ENCODE assay signal across 8 cellular contexts in genomic region chr6:28838634-28839442, GRCh38.
DNase-seq lines count a peak whose midpoint lies in the region; ATAC-seq and TF ChIP-seq lines count a peak whose summit lies in the region.

No MANE protein-coding gene starts in this region.

- peak overlapping the region; percentile 82 for H3K27ac ChIP-seq in OCI-LY1 (ENCODE audit: low read depth, low read length, poor library complexity, severe bottlenecking)

- no peaks in the 10 kb centered on the region for H4K20me1 ChIP-seq in OCI-LY1 (ENCODE audit: insufficient read depth, low read length)

- ATAC-seq in GM21390 (IDR thresholded peaks at IDR 0.05; ENCODE audit: unreplicated experiment) = peak; percentile 61

- H3K4me3 ChIP-seq in OCI-LY1 (ENCODE audit: low read depth, low read length, poor library complexity, severe bottlenecking) = peak overlapping the region; percentile 78
- peak overlapping the region; percentile 64 for H3K4me3 ChIP-seq in epithelial cell of esophagus (ENCODE audit: low read length)
- peak overlapping the region; percentile 54 for H3K4me3 ChIP-seq in mononuclear cell (ENCODE audit: low read length)

- peak overlapping the region; percentile 86 for H2AFZ ChIP-seq in OCI-LY1 (ENCODE audit: low read length)

- DNase-seq in COLO668 (lab: John Stamatoyannopoulos, UW; ENCODE audit: unreplicated experiment) (peak; percentile 75), HuH-7.5 (ENCODE audit: low spot score) (peak; percentile 43), epithelial cell of esophagus (ENCODE audit: low read depth) (peak; percentile 87)
- DNase-seq in activated CD8-positive, alpha-beta memory T cell treated with anti-CD3 and anti-CD28 coated beads, Interleukin-2, amount 50 U/mL, for 48 hours = peak; percentile 92
- peak; percentile 68 to 74 for DNase-seq in stimulated activated CD8-positive, alpha-beta memory T cell treated with anti-CD3 and anti-CD28 coated beads, Interleukin-15, amount 100 ng/mL, for 4 hours (ENCODE audit: low read depth in 2 of 2)

- H3K27me3 ChIP-seq in OCI-LY1 (ENCODE audit: insufficient read depth, low read length) (no peaks in the 10 kb centered on the region), mononuclear cell (ENCODE audit: insufficient read depth, low read length) (peaks cover 75% of the 10 kb centered on the region)

- TF ChIP-seq CTCF in OCI-LY1 (IDR thresholded peaks at IDR 0.05; ENCODE audit: low read length) = peak; percentile 67
- TF ChIP-seq CTCF in epithelial cell of esophagus (IDR thresholded peaks at IDR 0.05; ENCODE audit: insufficient read depth, low read depth, low read length, missing control alignments) = peak; percentile 67

- H3K36me3 ChIP-seq in OCI-LY1 (ENCODE audit: insufficient read depth, low read length) = no peaks in the 10 kb centered on the region

- no peaks in the 10 kb centered on the region for H3F3A ChIP-seq in OCI-LY1 (ENCODE audit: insufficient read depth, low read length)

- peak overlapping the region; percentile 96 for H3K4me2 ChIP-seq in OCI-LY1 (ENCODE audit: low read length)

- H3K9me3 ChIP-seq in OCI-LY1 (ENCODE audit: low read length) (no peaks in the 10 kb centered on the region), mononuclear cell (ENCODE audit: low read depth, low read length) (no peaks in the 10 kb centered on the region)

- H3K9me2 ChIP-seq in OCI-LY1 (ENCODE audit: low read depth, low read length) = no peaks in the 10 kb centered on the region

- H3K9ac ChIP-seq in OCI-LY1 (ENCODE audit: low read length) = peak overlapping the region; percentile 77

- no peaks in the 10 kb centered on the region for H3K79me2 ChIP-seq in OCI-LY1 (ENCODE audit: insufficient read depth, low read length)

- peaks cover 8% of the 10 kb centered on the region for H3K4me1 ChIP-seq in OCI-LY1 (ENCODE audit: insufficient read depth, low read length, severe bottlenecking)
- peaks cover 23% of the 10 kb centered on the region for H3K4me1 ChIP-seq in mononuclear cell (ENCODE audit: insufficient read depth, low read length)

Comparison
In these comparisons a context has a peak if more than half of its experiments do, and no peak if none do; other contexts are left out.
1. Peak in every context shown above with its lines: DNase-seq, ATAC-seq, H3K4me3 ChIP-seq and H3K27ac ChIP-seq.